1 cellular context compared by ENCODE assay signal in the genomic region with DNA sequence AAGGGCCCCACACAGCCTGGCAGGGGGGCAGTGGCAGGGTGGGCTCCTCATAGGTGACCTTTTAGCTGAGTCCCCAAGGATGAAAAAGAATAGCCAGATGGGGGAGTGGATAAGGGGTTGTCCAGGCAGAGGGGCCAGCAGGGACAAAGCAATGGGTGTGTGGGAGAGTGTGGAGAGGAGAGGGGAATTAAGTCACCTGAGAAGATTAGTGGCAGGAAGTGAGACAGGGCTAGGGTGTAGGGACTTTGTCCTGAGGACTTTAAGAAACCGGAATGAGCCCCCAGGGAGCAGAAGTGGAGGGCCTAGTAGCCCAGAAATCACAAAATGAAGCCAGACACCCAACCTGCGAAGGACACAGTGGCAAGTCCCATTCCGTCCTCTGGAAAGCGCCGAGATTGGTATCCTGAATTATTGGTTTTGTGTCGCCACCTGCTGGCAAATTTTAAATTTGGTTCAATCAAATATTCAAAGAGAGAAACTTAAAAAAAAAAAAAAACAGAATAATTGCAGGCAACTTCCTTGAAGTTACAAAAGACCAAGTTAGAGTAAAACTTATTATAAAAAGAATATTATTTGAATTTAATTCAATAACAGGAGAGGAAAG.
A peak's percentile ranks its signal among the peaks of the same experiment; 100 is the strongest.
TF ChIP-seq lines count a peak whose summit lies in the region.

No MANE protein-coding gene starts in this region.

TF ChIP-seq in IMR-90, 13 proteins besides CTCF, POLR2A, EP300 and RAD21:
- TF ChIP-seq SMC3 (IDR thresholded peaks at IDR 0.05; ENCODE audit: low read depth, low read length) (peak; percentile 42; the same call in 1 of the 2 replicates), MAZ (IDR thresholded peaks at IDR 0.05; ENCODE audit: borderline replicate concordance, low read depth, low read length) (no peak)
